In the genomic region with DNA sequence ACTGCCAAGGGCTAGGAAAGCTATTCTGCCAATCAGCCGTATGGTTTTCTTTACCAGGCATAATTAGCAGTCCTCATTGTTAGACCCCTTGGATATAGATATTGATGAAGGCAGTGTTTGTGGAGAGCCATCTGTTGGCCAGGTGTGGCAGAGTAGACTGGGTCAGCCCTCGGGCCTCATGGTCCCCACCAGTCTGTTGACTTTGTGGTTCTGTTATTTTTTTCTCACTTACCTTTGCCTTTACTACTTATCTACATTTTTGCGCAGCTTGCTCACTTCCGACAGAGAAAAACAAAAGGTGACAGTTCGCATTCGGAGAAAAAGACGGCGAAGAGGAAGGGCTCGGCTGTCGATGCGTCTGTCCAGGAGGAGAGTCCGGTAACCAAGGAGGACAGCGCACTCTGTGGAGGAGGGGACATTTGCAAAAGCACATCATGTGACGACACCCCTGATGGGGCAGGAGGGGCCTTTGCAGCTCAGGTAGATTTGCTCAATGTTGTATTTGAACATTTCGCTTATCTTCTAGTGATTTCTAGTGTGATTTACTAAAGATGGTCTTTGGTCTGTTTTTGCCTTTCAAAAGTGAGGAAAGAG, we compare ENCODE assay signal across 11 cellular contexts. TPM values are rescaled to one million over a fixed set of nuclear protein-coding genes. Genes with fewer than 3 reads are reported as not detected.
A peak's percentile ranks its signal among the peaks of the same experiment; 100 is the strongest.
DNase-seq lines count a peak whose midpoint lies in the region; ATAC-seq and TF ChIP-seq lines count a peak whose summit lies in the region.
"Had no signal": no experiment of that assay in that cellular context is flagged by ENCODE, and none has a peak within 500 bp of the region (broad histone marks: within the 10 kb centered on the region; RNA-seq: fewer than 3 reads in every experiment).

No MANE protein-coding gene starts in this region.

- no peaks in the 10 kb centered on the region for H3K9me3 ChIP-seq in gastrocnemius medialis

- H3K27ac ChIP-seq in gastrocnemius medialis = peak overlapping the region in 3 of 4 donors; percentile 96 to 100 (median 99)

- peaks cover 18 to 26% of the 10 kb centered on the region in 2 donors for H3K4me1 ChIP-seq in gastrocnemius medialis

- in situ Hi-C loops in gastrocnemius medialis (cut with MboI; ENCODE audit: low sequenced_read_pairs in 4 of 4) = no loop called here

- intact Hi-C loops in activated CD4-positive, alpha-beta T cell treated with anti-CD3 and anti-CD28 coated beads for 36 hours (cut with DNase I, micrococcal nuclease) = loop anchor here in 1 of 2 experiments (10.0 kb wide), 2 partner anchors 101 to 129 kb away; a partner anchor contains a TSS
- intact Hi-C loops in gastrocnemius medialis (cut with DNase I; ENCODE audit: low total_unique reads) = loop anchor here (10.0 kb wide), 1 partner anchor 1991 kb away; a partner anchor contains a TSS

- H3K36me3 Mint-ChIP-seq in activated CD4-positive, alpha-beta T cell treated with anti-CD3 and anti-CD28 coated beads for 36 hours (ENCODE audit: low read depth) = peaks cover 48% of the 10 kb centered on the region
- H3K36me3 Mint-ChIP-seq in chondrocyte (ENCODE audit: low read depth) = peaks cover 2% of the 10 kb centered on the region

- TF ChIP-seq CTCF in chondrocyte (IDR thresholded peaks at IDR 0.05) = no peak
- TF ChIP-seq CTCF in gastrocnemius medialis (IDR thresholded peaks at IDR 0.05 in 4 of 5, conservative IDR thresholded peaks at IDR 0.05 in 1 of 5) = no peak
- TF ChIP-seq CTCF in foreskin fibroblast (IDR thresholded peaks at IDR 0.05; ENCODE audit: low read depth, low read length) = no peak

- TF ChIP-seq POLR2A in gastrocnemius medialis (IDR thresholded peaks at IDR 0.05) = no peak

- no peak for ATAC-seq in activated CD4-positive, alpha-beta T cell treated with anti-CD3 and anti-CD28 coated beads for 36 hours
- no peak for ATAC-seq in gastrocnemius medialis
- no peak for ATAC-seq in HG02973 (IDR thresholded peaks at IDR 0.05; ENCODE audit: unreplicated experiment)

- no peaks in the 10 kb centered on the region for H3K27me3 Mint-ChIP-seq in activated CD4-positive, alpha-beta T cell treated with anti-CD3 and anti-CD28 coated beads for 36 hours
- H3K27me3 Mint-ChIP-seq in chondrocyte (ENCODE audit: low read depth) = no peaks in the 10 kb centered on the region
- H3K27me3 Mint-ChIP-seq: activated B cell treated with CpG ODN at 0.5 μM for 24 hours had no signal

- POLR2A ChIA-PET in activated CD4-positive, alpha-beta T cell treated with anti-CD3 and anti-CD28 coated beads for 36 hours (lab: Charles Lee) = interaction anchor here (1.0 kb wide), 1 partner anchor 132 kb away, joined by 3 read pairs; no protein-coding TSS in a partner anchor

- H3K4me1 Mint-ChIP-seq in activated CD4-positive, alpha-beta T cell treated with anti-CD3 and anti-CD28 coated beads for 36 hours = peaks cover 22% of the 10 kb centered on the region
- peaks cover 35% of the 10 kb centered on the region for H3K4me1 Mint-ChIP-seq in chondrocyte (ENCODE audit: low read depth)

- CTCF ChIA-PET in activated CD4-positive, alpha-beta T cell treated with anti-CD3 and anti-CD28 coated beads for 36 hours (lab: Charles Lee) = interaction anchor here (0.6 to 1.8 kb wide), 8 partner anchors 8 to 314 kb away, joined by 3 to 5 read pairs (median 4); no protein-coding TSS in a partner anchor

- no peaks in the 10 kb centered on the region for H3K9me3 Mint-ChIP-seq in activated CD4-positive, alpha-beta T cell treated with anti-CD3 and anti-CD28 coated beads for 36 hours (ENCODE audit: low read depth)
- no peaks in the 10 kb centered on the region for H3K9me3 Mint-ChIP-seq in chondrocyte (ENCODE audit: low read depth)
- H3K9me3 Mint-ChIP-seq: activated B cell treated with CpG ODN at 0.5 μM for 24 hours had no signal

- H3K4me3 Mint-ChIP-seq in activated CD4-positive, alpha-beta T cell treated with anti-CD3 and anti-CD28 coated beads for 36 hours = peak overlapping the region; percentile 95
- H3K4me3 Mint-ChIP-seq in chondrocyte (ENCODE audit: unreplicated experiment) = no peak overlapping the region

- H3K27me3 ChIP-seq in gastrocnemius medialis = no peaks in the 10 kb centered on the region

- peaks cover 0 to 15% of the 10 kb centered on the region in 2 donors for H3K36me3 ChIP-seq in gastrocnemius medialis

- H3K4me3 ChIP-seq in gastrocnemius medialis (no peak overlapping the region), foreskin fibroblast (ENCODE audit: low read depth in 1 of 2, low read length in 2 of 2) (peak overlapping the region in 1 of 2 donors; percentile 72)

- H3K27ac Mint-ChIP-seq in activated CD4-positive, alpha-beta T cell treated with anti-CD3 and anti-CD28 coated beads for 36 hours = no peak overlapping the region
- peak overlapping the region; percentile 46 for H3K27ac Mint-ChIP-seq in chondrocyte (ENCODE audit: unreplicated experiment)
- H3K27ac Mint-ChIP-seq: activated B cell treated with CpG ODN at 0.5 μM for 24 hours had no signal

- DNase-seq in activated CD4-positive, alpha-beta T cell treated with anti-CD3 and anti-CD28 coated beads for 36 hours = no peak
- no peak for DNase-seq in activated CD4-positive, alpha-beta T cell treated with anti-CD3 and anti-CD28 coated beads, Interleukin-2, amount 50 U/mL, for 1 hour
- DNase-seq in NCI-H510A (lab: John Stamatoyannopoulos, UW) (peak; percentile 10), chondrocyte (ENCODE audit: low spot score) (no peak), gastrocnemius medialis (no peak), NCI-H1048 (lab: John Stamatoyannopoulos, UW) (no peak), foreskin fibroblast (no peak)
- DNase-seq: activated B cell treated with CpG ODN at 0.5 μM for 24 hours; NCI-H1930; stimulated activated naive CD4-positive, alpha-beta T cell had no signal

RNA-seq across cellular contexts. Expression of a gene that starts 2.3 kb away (rescaled TPM):
- 10 to 100 TPM; 46.5 to 47.7 TPM for total RNA-seq in activated CD4-positive, alpha-beta T cell treated with anti-CD3 and anti-CD28 coated beads for 36 hours
- total RNA-seq in chondrocyte (29.9 to 41.0 TPM (median 37.3 TPM) in 3 replicates), gastrocnemius medialis (100 to 1,000 TPM; 200 to 431 (median 290) TPM)

RNA-seq across cellular contexts. Expression of a gene that starts 2.5 kb away (rescaled TPM):
- total RNA-seq in activated CD4-positive, alpha-beta T cell treated with anti-CD3 and anti-CD28 coated beads for 36 hours = 10 to 100 TPM; 27.4 to 33.0 TPM
- 5.0 to 13.9 TPM (median 5.6 TPM) in 3 replicates for total RNA-seq in chondrocyte
- 1 to 10 TPM in 1 of 4 donors, under 1 TPM in 3; 0.44 to 1.6 (median 0.74) TPM for total RNA-seq in gastrocnemius medialis

RNA-seq across cellular contexts. Expression of a gene that starts 40.1 kb away (rescaled TPM):
- 10 to 100 TPM; 16.9 to 20.6 TPM for total RNA-seq in activated CD4-positive, alpha-beta T cell treated with anti-CD3 and anti-CD28 coated beads for 36 hours
- total RNA-seq in chondrocyte (10.6 to 16.0 TPM (median 13.1 TPM) in 3 replicates), gastrocnemius medialis (10 to 100 TPM; 11.3 to 27.9 (median 18.7) TPM)

RNA-seq across cellular contexts. Expression of a gene that starts 40.8 kb away (rescaled TPM):
- total RNA-seq in activated CD4-positive, alpha-beta T cell treated with anti-CD3 and anti-CD28 coated beads for 36 hours = 100 to 1,000 TPM in 1 of 2 experiments, 10 to 100 TPM in 1; 71.1 to 106 TPM
- total RNA-seq in chondrocyte (86.4 to 106 TPM (median 87.2 TPM) in 3 replicates), gastrocnemius medialis (100 to 1,000 TPM in 1 of 4 donors, 10 to 100 TPM in 3; 52.1 to 155 (median 83.2) TPM)
